Comparison of ENCODE assay signal across 1 cellular context in the genomic region with DNA sequence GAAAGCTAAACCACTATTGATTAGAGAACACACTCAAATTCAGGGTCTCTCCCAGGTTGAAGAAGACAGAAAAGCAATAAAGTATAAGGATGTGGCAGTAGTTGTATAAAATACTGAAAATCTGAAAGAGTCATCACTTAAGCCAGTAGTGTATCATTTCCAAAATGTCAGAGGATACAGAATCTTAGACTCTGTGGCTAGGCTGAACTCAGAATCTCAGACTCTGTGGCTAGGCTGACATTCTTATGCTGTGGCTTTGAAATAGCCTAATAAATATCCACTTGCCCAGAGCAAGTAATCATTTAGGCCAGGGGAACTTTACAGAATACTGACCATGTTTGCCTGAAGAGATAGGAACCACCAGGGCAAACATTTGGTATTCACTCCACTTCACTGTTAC.
TF ChIP-seq lines count a peak whose summit lies in the region.

No MANE protein-coding gene starts in this region.

TF ChIP-seq in IMR-90, 13 proteins besides CTCF, POLR2A, EP300 and RAD21:
- TF ChIP-seq CHD1 (IDR thresholded peaks at IDR 0.05; ENCODE audit: low read depth, low read length) (no peak), MAFK (IDR thresholded peaks at IDR 0.05; ENCODE audit: low read depth, low read length) (no peak), CEBPB (IDR thresholded peaks at IDR 0.05; ENCODE audit: low read depth, low read length) (no peak), MXI1 (IDR thresholded peaks at IDR 0.05; ENCODE audit: borderline replicate concordance, low read depth, low read length) (no peak), FOS (IDR thresholded peaks at IDR 0.05; ENCODE audit: low read depth, low read length) (no peak), RCOR1 (IDR thresholded peaks at IDR 0.05; ENCODE audit: insufficient replicate concordance, low read length) (no peak), MAZ (IDR thresholded peaks at IDR 0.05; ENCODE audit: borderline replicate concordance, low read depth, low read length) (no peak), SMC3 (IDR thresholded peaks at IDR 0.05; ENCODE audit: low read depth, low read length) (no peak), RFX5 (IDR thresholded peaks at IDR 0.05; ENCODE audit: low read depth, low read length) (no peak), NFE2L2 (IDR thresholded peaks at IDR 0.05; ENCODE audit: low read depth, low read length) (no peak), BHLHE40 (IDR thresholded peaks at IDR 0.05; ENCODE audit: low read depth, low read length) (no peak)
- TF ChIP-seq, protein P1, sequence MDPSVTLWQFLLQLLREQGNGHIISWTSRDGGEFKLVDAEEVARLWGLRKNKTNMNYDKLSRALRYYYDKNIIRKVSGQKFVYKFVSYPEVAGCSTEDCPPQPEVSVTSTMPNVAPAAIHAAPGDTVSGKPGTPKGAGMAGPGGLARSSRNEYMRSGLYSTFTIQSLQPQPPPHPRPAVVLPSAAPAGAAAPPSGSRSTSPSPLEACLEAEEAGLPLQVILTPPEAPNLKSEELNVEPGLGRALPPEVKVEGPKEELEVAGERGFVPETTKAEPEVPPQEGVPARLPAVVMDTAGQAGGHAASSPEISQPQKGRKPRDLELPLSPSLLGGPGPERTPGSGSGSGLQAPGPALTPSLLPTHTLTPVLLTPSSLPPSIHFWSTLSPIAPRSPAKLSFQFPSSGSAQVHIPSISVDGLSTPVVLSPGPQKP (IDR thresholded peaks at IDR 0.05; ENCODE audit: borderline replicate concordance, low read depth, low read length), result no peak
- TF ChIP-seq, protein P2, sequence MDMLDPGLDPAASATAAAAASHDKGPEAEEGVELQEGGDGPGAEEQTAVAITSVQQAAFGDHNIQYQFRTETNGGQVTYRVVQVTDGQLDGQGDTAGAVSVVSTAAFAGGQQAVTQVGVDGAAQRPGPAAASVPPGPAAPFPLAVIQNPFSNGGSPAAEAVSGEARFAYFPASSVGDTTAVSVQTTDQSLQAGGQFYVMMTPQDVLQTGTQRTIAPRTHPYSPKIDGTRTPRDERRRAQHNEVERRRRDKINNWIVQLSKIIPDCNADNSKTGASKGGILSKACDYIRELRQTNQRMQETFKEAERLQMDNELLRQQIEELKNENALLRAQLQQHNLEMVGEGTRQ (IDR thresholded peaks at IDR 0.05; ENCODE audit: low read depth, low read length), result no peak
